ENCODE assay signal across 9 cellular contexts in the genomic region with DNA sequence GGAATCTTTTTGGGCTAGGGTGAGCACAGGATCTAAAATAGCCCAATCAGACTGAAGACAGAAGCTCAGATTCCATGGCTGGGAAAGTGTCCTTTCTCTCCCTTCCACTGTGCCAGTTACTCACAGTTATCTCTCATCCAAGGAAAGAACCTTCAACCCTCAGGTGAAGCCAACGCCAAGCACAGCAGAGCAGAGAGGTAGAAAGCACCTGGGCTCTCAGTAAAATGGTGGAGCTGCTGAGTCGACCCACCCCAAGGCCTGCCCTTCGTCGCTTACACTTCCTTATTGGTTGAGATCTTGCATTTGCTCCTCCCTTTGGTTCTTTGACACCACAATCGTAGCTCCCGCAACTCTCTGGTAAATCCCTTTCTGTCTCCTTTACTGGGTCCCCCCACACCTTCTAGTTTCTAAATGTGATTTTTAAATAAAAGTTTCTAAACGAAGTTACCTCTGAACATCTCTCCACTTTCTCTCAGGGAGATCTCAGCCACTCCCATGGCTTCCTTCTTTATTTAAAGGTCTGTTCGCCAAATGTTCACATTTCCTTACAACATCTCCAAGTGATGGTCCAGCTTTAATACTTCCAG. TPM values are rescaled to one million over a fixed set of nuclear protein-coding genes. Genes with fewer than 3 reads are reported as not detected.
A peak's percentile ranks its signal among the peaks of the same experiment; 100 is the strongest.
DNase-seq lines count a peak whose midpoint lies in the region; ATAC-seq, FAIRE-seq and TF ChIP-seq lines count a peak whose summit lies in the region.
"Had no signal": no experiment of that assay in that cellular context is flagged by ENCODE, and none has a peak within 500 bp of the region (broad histone marks: within the 10 kb centered on the region; RNA-seq: fewer than 3 reads in every experiment).

No MANE protein-coding gene starts in this region.

- TF ChIP-seq CTCF in NB4 (IDR thresholded peaks at IDR 0.05; ENCODE audit: low read depth, low read length) (no peak), prostate gland (IDR thresholded peaks at IDR 0.05) (no peak)

- no peaks in the 10 kb centered on the region for H3K27me3 ChIP-seq in prostate gland (replicated peaks; ENCODE audit: insufficient read depth)

- TF ChIP-seq POLR2A in NB4 (IDR thresholded peaks at IDR 0.05; ENCODE audit: extremely low read depth, insufficient read length) = peak; percentile 83
- TF ChIP-seq POLR2A in prostate gland (IDR thresholded peaks at IDR 0.05) = no peak

- WGBS in prostate gland = 83% methylated on average over 8 of the region's 8 CpGs

- DNase-seq in GM18507 (ENCODE audit: extremely low spot score, insufficient read length, low read depth) = peak; percentile 38
- peak; percentile 80 for DNase-seq in NB4 (ENCODE audit: low read depth)
- DNase-seq in germinal center (ENCODE audit: low spot score) = peak; percentile 20
- no peak for DNase-seq in prostate gland (ENCODE audit: low spot score)
- no peak for DNase-seq in KG1 (lab: John Stamatoyannopoulos, UW)
- DNase-seq in HUDEP-2 (lab: John Stamatoyannopoulos, UW; ENCODE audit: unreplicated experiment in 76 of 76) = no peak
- no peak for DNase-seq in NCI-H1092 (lab: John Stamatoyannopoulos, UW)

- peaks cover 9% of the 10 kb centered on the region for H3K4me1 ChIP-seq in prostate gland (replicated peaks)

- ATAC-seq in GM21786 (IDR thresholded peaks at IDR 0.05; ENCODE audit: unreplicated experiment) = peak; percentile 57

- no peak for FAIRE-seq in GM18507 (lab: Jason Lieb, UNC)
- FAIRE-seq: endothelial cell of umbilical vein had no signal

- H3K36me3 ChIP-seq in prostate gland = no peaks in the 10 kb centered on the region

- H3K27ac ChIP-seq in prostate gland = no peak overlapping the region

- intact Hi-C loops in prostate gland (cut with DNase I) = no loop called here

- H3K9me3 ChIP-seq in prostate gland = no peaks in the 10 kb centered on the region

- H3K4me3 ChIP-seq in NB4 (ENCODE audit: low read depth, low read length) = peak overlapping the region; percentile 90
- no peak overlapping the region for H3K4me3 ChIP-seq in prostate gland

RNA-seq across cellular contexts. Expression of gene SLC30A1, which starts 27.5 kb away (rescaled TPM):
- total RNA-seq in prostate gland = 10 to 100 TPM; 12.5 to 22.0 TPM

Comparison
In these comparisons a context has a peak if more than half of its experiments do, and no peak if none do; other contexts are left out.
1. DNase-seq: peak in GM18507 (single experiment), NB4 (single experiment) and germinal center (single experiment); none in prostate gland (single experiment), KG1 (single experiment), HUDEP-2 (0 of 76) and NCI-H1092 (single experiment).